1 cellular context compared by ENCODE assay signal in genomic region chr6:158536084-158536890, GRCh38.
TF ChIP-seq lines count a peak whose summit lies in the region.

No MANE protein-coding gene starts in this region.

TF ChIP-seq in GM23338, 12 proteins besides CTCF, POLR2A, EP300 and RAD21 (continued from another document):
- TF ChIP-seq ETS1 (IDR thresholded peaks at IDR 0.05), result no peak
- no peak for TF ChIP-seq EZH2 (IDR thresholded peaks at IDR 0.05; ENCODE audit: low read depth, unreplicated experiment)
- peak; percentile 94 for TF ChIP-seq REST (IDR thresholded peaks at IDR 0.05; ENCODE audit: unreplicated experiment)
- no peak for TF ChIP-seq STAT1 (IDR thresholded peaks at IDR 0.05; ENCODE audit: unreplicated experiment)
TF ChIP-seq in GM23338: peak in this region for 2.
